In the genomic region with DNA sequence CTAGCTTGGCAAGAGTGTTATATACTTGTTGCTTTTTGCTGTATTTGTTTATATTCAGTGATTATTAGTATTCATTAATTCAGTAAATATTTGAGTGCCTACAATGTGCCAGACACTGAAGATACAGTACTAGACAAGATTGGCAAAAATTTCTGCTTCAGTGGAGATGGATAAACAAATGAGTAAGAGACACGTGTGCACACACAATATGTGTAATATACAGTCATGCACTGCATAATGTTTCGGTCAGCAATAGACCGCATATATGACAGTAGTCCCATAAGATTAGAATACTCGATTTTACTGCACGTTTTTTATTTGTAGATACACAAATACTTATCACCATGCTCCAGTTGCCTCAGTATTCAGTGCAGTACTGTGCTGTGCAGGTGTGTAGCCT, we compare ENCODE assay signal across 1 cellular context.
TF ChIP-seq lines count a peak whose summit lies in the region.

No MANE protein-coding gene starts in this region.

TF ChIP-seq in HepG2, 621 proteins besides CTCF, POLR2A, EP300 and RAD21 (continued from another document):
- TF ChIP-seq ZNF180 (CRISPR knock-in tag; IDR thresholded peaks at IDR 0.05; ENCODE audit: borderline replicate concordance, low read depth): no peak
- no peak for TF ChIP-seq DPF2 (CRISPR knock-in tag; IDR thresholded peaks at IDR 0.05; ENCODE audit: borderline replicate concordance, low read depth)
- no peak for TF ChIP-seq ZNF720 (CRISPR knock-in tag; IDR thresholded peaks at IDR 0.05)
